21 cellular contexts compared by ENCODE assay signal in the genomic region with DNA sequence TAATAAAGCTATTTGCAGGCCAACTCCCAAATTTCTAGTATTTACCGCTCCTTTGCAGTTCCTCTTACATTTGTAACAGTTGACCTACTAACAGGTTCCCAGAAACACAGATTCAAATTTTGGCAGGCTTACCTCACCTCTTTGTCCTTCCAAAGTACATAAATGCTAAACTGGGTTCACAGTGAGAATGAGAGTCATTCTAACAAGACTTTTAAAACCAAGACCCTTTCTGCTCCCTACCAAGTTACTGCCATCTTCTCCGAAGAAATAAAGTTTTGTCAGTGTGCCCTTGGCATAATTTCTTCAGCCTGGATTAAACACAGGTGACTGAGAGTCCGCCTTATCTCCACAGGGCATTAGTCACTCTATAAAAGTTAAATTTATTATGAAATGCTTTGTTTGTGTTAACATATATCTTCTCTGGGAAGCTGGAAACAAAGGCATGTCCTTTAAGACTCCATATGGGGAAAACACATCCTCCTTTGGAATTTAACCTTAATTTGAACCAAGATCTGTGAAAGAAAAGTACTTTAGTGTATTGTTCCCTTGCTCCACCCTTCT. TPM values are rescaled to one million over a fixed set of nuclear protein-coding genes. Genes with fewer than 3 reads are reported as not detected.
A peak's percentile ranks its signal among the peaks of the same experiment; 100 is the strongest.
DNase-seq lines count a peak whose midpoint lies in the region; ATAC-seq and TF ChIP-seq lines count a peak whose summit lies in the region.
"Had no signal": no experiment of that assay in that cellular context is flagged by ENCODE, and none has a peak within 500 bp of the region (broad histone marks: within the 10 kb centered on the region; RNA-seq: fewer than 3 reads in every experiment).

No MANE protein-coding gene starts in this region.

- no peak for TF ChIP-seq EP300 in tibial nerve (IDR thresholded peaks at IDR 0.05)

- H3K4me1 ChIP-seq in smooth muscle cell (ENCODE audit: low read depth) (peaks cover 11% of the 10 kb centered on the region), tibial nerve (peaks cover 0 to 8% (median 0%) of the 10 kb centered on the region in 4 donors)
- H3K4me1 ChIP-seq: BE2C had no signal

- CTCF ChIA-PET in HEK293T (lab: Yijun Ruan, JAX) (no interaction called here), WTC11 (lab: Charles Lee) (no interaction called here)

- H3K4me3 ChIP-seq in smooth muscle cell (peak overlapping the region; percentile 26), tibial nerve (no peak overlapping the region)

- no peak overlapping the region for H3K4me2 ChIP-seq in smooth muscle cell

- H3K27me3 ChIP-seq in smooth muscle cell (ENCODE audit: low read depth) (no peaks in the 10 kb centered on the region), tibial nerve (no peaks in the 10 kb centered on the region)
- H3K27me3 ChIP-seq: BE2C had no signal

- no peak overlapping the region for H3K27ac Mint-ChIP-seq in WTC11
- H3K27ac Mint-ChIP-seq: activated CD8-positive, alpha-beta T cell treated with anti-CD3 and anti-CD28 coated beads, Interleukin-2, amount 10 ng/mL, durations not matched to agents 7 days and 5 days; activated T-helper 17 cell treated with anti-CD3 and anti-CD28 coated beads, Interleukin-2, amount 50 U/mL, for 72 hours had no signal

- no peak overlapping the region for H3K4me3 Mint-ChIP-seq in WTC11
- H3K4me3 Mint-ChIP-seq: activated CD8-positive, alpha-beta T cell treated with anti-CD3 and anti-CD28 coated beads, Interleukin-2, amount 10 ng/mL, durations not matched to agents 7 days and 5 days; activated T-helper 17 cell treated with anti-CD3 and anti-CD28 coated beads, Interleukin-2, amount 50 U/mL, for 72 hours had no signal

- DNase-seq in HEK293T (ENCODE audit: extremely low spot score) (no peak), WTC11 (ENCODE audit: low spot score) (no peak), left kidney (ENCODE audit: low read depth, low spot score) (peak; percentile 20), smooth muscle cell (lab: John Stamatoyannopoulos, UW; ENCODE audit: unreplicated experiment) (no peak), tibial nerve (ENCODE audit: low spot score in 2 of 2) (no peak), NCI-H187 (lab: John Stamatoyannopoulos, UW) (no peak), NCI-H82 treated with DMSO at 0.1 percent for 48 hours (lab: John Stamatoyannopoulos, UW; ENCODE audit: unreplicated experiment) (no peak)
- DNase-seq: activated CD8-positive, alpha-beta T cell treated with anti-CD3 and anti-CD28 coated beads, Interleukin-2, amount 10 ng/mL, durations not matched to agents 7 days and 5 days; anterior cingulate cortex; BE2C; dermis blood vessel endothelial cell; DMS53; H7; NCI-H2081; NCI-H748 treated with DMSO at 0.1 percent for 48 hours; occipital lobe had no signal

- WGBS in smooth muscle cell (ENCODE audit: low lambda C conversion rate) = 35% methylated on average over 3 of the region's 3 CpGs
- WGBS in tibial nerve, 2 donors = 20 to 33% methylated on average over 3 of the region's 3 CpGs

- H3K9me3 ChIP-seq in smooth muscle cell (replicated peaks; ENCODE audit: low read depth) = no peaks in the 10 kb centered on the region
- H3K9me3 ChIP-seq in tibial nerve = no peaks in the 10 kb centered on the region
- H3K9me3 ChIP-seq: BE2C had no signal

- H3K36me3 ChIP-seq in smooth muscle cell (ENCODE audit: low read depth) (no peaks in the 10 kb centered on the region), tibial nerve (no peaks in the 10 kb centered on the region)
- H3K36me3 ChIP-seq: BE2C had no signal

- H3F3A ChIP-seq in smooth muscle cell (ENCODE audit: low read depth) = no peaks in the 10 kb centered on the region

- no peaks in the 10 kb centered on the region for H3K36me3 Mint-ChIP-seq in WTC11

- peaks cover 9% of the 10 kb centered on the region for H3K4me1 Mint-ChIP-seq in WTC11
- H3K4me1 Mint-ChIP-seq: activated T-helper 17 cell treated with anti-CD3 and anti-CD28 coated beads, Interleukin-2, amount 50 U/mL, for 72 hours had no signal

- no peak overlapping the region for H2AFZ ChIP-seq in smooth muscle cell (ENCODE audit: low read depth)

- POLR2A ChIA-PET in HEK293T (lab: Yijun Ruan, JAX) = no interaction called here
- POLR2A ChIA-PET in WTC11 (lab: Charles Lee) = no interaction called here

- H4K20me1 ChIP-seq in smooth muscle cell (ENCODE audit: low read depth) = no peaks in the 10 kb centered on the region

- peak; percentile 50 for ATAC-seq in WTC11
- ATAC-seq: activated CD8-positive, alpha-beta T cell treated with anti-CD3 and anti-CD28 coated beads, Interleukin-2, amount 10 ng/mL, durations not matched to agents 7 days and 5 days; activated T-helper 17 cell treated with anti-CD3 and anti-CD28 coated beads, Interleukin-2, amount 50 U/mL, for 72 hours had no signal

- no peak overlapping the region for H3K27ac ChIP-seq in smooth muscle cell (ENCODE audit: low read depth)
- no peak overlapping the region for H3K27ac ChIP-seq in tibial nerve
- H3K27ac ChIP-seq: HL-60 had no signal

- no peak overlapping the region for H3K9ac ChIP-seq in smooth muscle cell (ENCODE audit: low read depth)

- H3K27me3 Mint-ChIP-seq in WTC11 (ENCODE audit: low read depth) = no peaks in the 10 kb centered on the region

- H3K79me2 ChIP-seq in smooth muscle cell (ENCODE audit: low read depth) = no peaks in the 10 kb centered on the region

- no peak for TF ChIP-seq POLR2A in tibial nerve (IDR thresholded peaks at IDR 0.05)

- H3K9me3 Mint-ChIP-seq in WTC11 = no peaks in the 10 kb centered on the region
- H3K9me3 Mint-ChIP-seq: activated T-helper 17 cell treated with anti-CD3 and anti-CD28 coated beads, Interleukin-2, amount 50 U/mL, for 72 hours had no signal

- TF ChIP-seq CTCF in WTC11 (IDR thresholded peaks at IDR 0.05) (no peak), smooth muscle cell (IDR thresholded peaks at IDR 0.05; ENCODE audit: borderline replicate concordance, insufficient read depth, poor library complexity, severe bottlenecking) (no peak), tibial nerve (IDR thresholded peaks at IDR 0.05) (no peak)

TF ChIP-seq in HEK293T, 16 proteins besides CTCF, POLR2A, EP300 and RAD21:
- TF ChIP-seq LEF1 (IDR thresholded peaks at IDR 0.05; ENCODE audit: borderline replicate concordance) = no peak
- TF ChIP-seq, protein P1, sequence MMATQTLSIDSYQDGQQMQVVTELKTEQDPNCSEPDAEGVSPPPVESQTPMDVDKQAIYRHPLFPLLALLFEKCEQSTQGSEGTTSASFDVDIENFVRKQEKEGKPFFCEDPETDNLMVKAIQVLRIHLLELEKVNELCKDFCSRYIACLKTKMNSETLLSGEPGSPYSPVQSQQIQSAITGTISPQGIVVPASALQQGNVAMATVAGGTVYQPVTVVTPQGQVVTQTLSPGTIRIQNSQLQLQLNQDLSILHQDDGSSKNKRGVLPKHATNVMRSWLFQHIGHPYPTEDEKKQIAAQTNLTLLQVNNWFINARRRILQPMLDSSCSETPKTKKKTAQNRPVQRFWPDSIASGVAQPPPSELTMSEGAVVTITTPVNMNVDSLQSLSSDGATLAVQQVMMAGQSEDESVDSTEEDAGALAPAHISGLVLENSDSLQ (IDR thresholded peaks at IDR 0.05) = peak; percentile 12; the same call in 1 of the 2 replicates

TF ChIP-seq in WTC11, 78 proteins besides CTCF, POLR2A, EP300 and RAD21 (continues in another document):
- TF ChIP-seq ZNF671 (CRISPR knock-in tag; IDR thresholded peaks at IDR 0.05) (no peak), NFYB (CRISPR knock-in tag; conservative IDR thresholded peaks at IDR 0.05; ENCODE audit: low read depth) (no peak), TP53 (CRISPR knock-in tag; IDR thresholded peaks at IDR 0.05) (no peak), CREM (CRISPR knock-in tag; IDR thresholded peaks at IDR 0.05) (no peak), NFATC4 (CRISPR knock-in tag; IDR thresholded peaks at IDR 0.05) (no peak), GABPB1 (CRISPR knock-in tag; IDR thresholded peaks at IDR 0.05) (no peak), EMX1 (CRISPR knock-in tag; IDR thresholded peaks at IDR 0.05) (no peak), GRHL2 (CRISPR knock-in tag; IDR thresholded peaks at IDR 0.05; ENCODE audit: insufficient replicate concordance, severe bottlenecking) (no peak)
- TF ChIP-seq, protein P2, sequence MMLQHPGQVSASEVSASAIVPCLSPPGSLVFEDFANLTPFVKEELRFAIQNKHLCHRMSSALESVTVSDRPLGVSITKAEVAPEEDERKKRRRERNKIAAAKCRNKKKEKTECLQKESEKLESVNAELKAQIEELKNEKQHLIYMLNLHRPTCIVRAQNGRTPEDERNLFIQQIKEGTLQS (CRISPR knock-in tag; conservative IDR thresholded peaks at IDR 0.05) = no peak
- TF ChIP-seq, protein P3, sequence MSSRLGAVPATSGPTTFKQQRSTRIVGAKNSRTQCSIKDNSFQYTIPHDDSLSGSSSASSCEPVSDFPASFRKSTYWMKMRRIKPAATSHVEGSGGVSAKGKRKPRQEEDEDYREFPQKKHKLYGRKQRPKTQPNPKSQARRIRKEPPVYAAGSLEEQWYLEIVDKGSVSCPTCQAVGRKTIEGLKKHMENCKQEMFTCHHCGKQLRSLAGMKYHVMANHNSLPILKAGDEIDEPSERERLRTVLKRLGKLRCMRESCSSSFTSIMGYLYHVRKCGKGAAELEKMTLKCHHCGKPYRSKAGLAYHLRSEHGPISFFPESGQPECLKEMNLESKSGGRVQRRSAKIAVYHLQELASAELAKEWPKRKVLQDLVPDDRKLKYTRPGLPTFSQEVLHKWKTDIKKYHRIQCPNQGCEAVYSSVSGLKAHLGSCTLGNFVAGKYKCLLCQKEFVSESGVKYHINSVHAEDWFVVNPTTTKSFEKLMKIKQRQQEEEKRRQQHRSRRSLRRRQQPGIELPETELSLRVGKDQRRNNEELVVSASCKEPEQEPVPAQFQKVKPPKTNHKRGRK (CRISPR knock-in tag; IDR thresholded peaks at IDR 0.05; ENCODE audit: borderline replicate concordance) = no peak
- TF ChIP-seq, protein P4, sequence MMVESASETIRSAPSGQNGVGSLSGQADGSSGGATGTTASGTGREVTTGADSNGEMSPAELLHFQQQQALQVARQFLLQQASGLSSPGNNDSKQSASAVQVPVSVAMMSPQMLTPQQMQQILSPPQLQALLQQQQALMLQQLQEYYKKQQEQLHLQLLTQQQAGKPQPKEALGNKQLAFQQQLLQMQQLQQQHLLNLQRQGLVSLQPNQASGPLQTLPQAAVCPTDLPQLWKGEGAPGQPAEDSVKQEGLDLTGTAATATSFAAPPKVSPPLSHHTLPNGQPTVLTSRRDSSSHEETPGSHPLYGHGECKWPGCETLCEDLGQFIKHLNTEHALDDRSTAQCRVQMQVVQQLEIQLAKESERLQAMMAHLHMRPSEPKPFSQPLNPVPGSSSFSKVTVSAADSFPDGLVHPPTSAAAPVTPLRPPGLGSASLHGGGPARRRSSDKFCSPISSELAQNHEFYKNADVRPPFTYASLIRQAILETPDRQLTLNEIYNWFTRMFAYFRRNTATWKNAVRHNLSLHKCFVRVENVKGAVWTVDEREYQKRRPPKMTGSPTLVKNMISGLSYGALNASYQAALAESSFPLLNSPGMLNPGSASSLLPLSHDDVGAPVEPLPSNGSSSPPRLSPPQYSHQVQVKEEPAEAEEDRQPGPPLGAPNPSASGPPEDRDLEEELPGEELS (CRISPR knock-in tag; IDR thresholded peaks at IDR 0.05) = no peak

RNA-seq across cellular contexts. Expression of a gene that starts 28.2 kb away (rescaled TPM):
- total RNA-seq in WTC11 (2021) = 0.21 to 0.34 TPM (median 0.28 TPM) in 3 replicates
- 0.18 and 0.99 TPM in 2 replicates for total RNA-seq in smooth muscle cell
- polyA plus RNA-seq in smooth muscle cell = 0.74 TPM in 1 of 2 replicates, not detected in the other
- total RNA-seq in tibial nerve = not detected
- total RNA-seq: activated CD8-positive, alpha-beta T cell treated with anti-CD3 and anti-CD28 coated beads, Interleukin-2, amount 10 ng/mL, durations not matched to agents 7 days and 5 days; dermis blood vessel endothelial cell; occipital lobe; subcutaneous adipose tissue had no signal

RNA-seq across cellular contexts. Expression of a gene that starts 28.5 kb away (rescaled TPM):
- total RNA-seq in WTC11 (2021) (0.09 to 0.11 TPM in 2 of 3 replicates, not detected in the other), smooth muscle cell (not detected in 2 replicates), tibial nerve (not detected)
- polyA plus RNA-seq in smooth muscle cell = not detected in 2 replicates
- total RNA-seq: activated CD8-positive, alpha-beta T cell treated with anti-CD3 and anti-CD28 coated beads, Interleukin-2, amount 10 ng/mL, durations not matched to agents 7 days and 5 days; activated T-helper 17 cell treated with anti-CD3 and anti-CD28 coated beads, Interleukin-2, amount 50 U/mL, for 72 hours; dermis blood vessel endothelial cell; SK-MEL-5; subcutaneous adipose tissue had no signal
- polyA plus RNA-seq: fibroblast of lung had no signal
